ENCODE assay signal across 35 cellular contexts in the genomic region with DNA sequence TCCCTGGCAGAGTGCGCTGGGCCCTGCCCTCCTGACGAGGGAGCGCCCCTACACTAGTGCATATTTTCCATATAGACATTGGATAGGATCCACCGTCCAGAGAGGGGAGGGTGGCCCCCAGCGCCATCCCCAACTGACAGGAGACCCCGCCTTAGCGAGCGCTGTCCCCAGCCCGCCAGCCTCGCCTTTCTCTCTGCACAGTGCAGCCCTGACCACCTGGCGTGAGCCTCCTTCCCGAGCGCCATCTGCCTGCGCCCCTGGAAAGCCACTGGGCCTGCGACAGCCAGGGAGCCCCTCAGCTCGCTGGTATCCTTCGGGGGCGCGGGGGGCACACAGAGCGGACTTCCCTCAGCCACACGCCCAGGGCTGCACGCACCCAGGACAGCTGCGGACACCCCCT. TPM values are rescaled to one million over a fixed set of nuclear protein-coding genes. Genes with fewer than 3 reads are reported as not detected.
"Had no signal": no experiment of that assay in that cellular context is flagged by ENCODE, and none has a peak within 500 bp of the region (broad histone marks: within the 10 kb centered on the region; RNA-seq: fewer than 3 reads in every experiment).

No MANE protein-coding gene starts in this region.

- H3K36me3 ChIP-seq: adrenal gland, esophagus squamous epithelium, gastroesophageal sphincter had no signal

- ATAC-seq: activated naive CD8-positive, alpha-beta T cell treated with anti-CD3 and anti-CD28 coated beads, Interleukin-2, amount 50 U/mL, for 24 hours; body of pancreas; effector memory CD8-positive, alpha-beta T cell; gastroesophageal sphincter; T-helper 17 cell; WTC11 had no signal

- H3K27ac ChIP-seq: adrenal gland, body of pancreas, esophagus squamous epithelium, gastroesophageal sphincter, VCaP had no signal

- H3K36me3 Mint-ChIP-seq: activated naive CD4-positive, alpha-beta T cell treated with anti-CD3 and anti-CD28 coated beads, Interleukin-2, amount 50 U/mL, for 24 hours; activated naive CD8-positive, alpha-beta T cell treated with anti-CD3 and anti-CD28 coated beads for 36 hours; WTC11 had no signal

- H3K9me3 Mint-ChIP-seq: activated CD4-positive, alpha-beta memory T cell treated with anti-CD3 and anti-CD28 coated beads, Interleukin-2, amount 10 ng/mL, durations not matched to agents 7 days and 5 days; activated CD4-positive, alpha-beta T cell treated with anti-CD3 and anti-CD28 coated beads, Interleukin-2, amount 10 ng/mL, durations not matched to agents 7 days and 5 days; activated naive CD4-positive, alpha-beta T cell treated with anti-CD3 and anti-CD28 coated beads for 36 hours; activated naive CD4-positive, alpha-beta T cell treated with anti-CD3 and anti-CD28 coated beads, Interleukin-2, amount 50 U/mL, for 24 hours; activated naive CD8-positive, alpha-beta T cell treated with anti-CD3 and anti-CD28 coated beads for 36 hours; activated naive CD8-positive, alpha-beta T cell treated with anti-CD3 and anti-CD28 coated beads, Interleukin-2, amount 50 U/mL, for 24 hours; activated T-helper 1 cell treated with anti-CD3 and anti-CD28 coated beads, Interleukin-12 subunit alpha, Interleukin-12 subunit beta, Interleukin-2, Interleukin-4 antibody, amounts not matched to agents 30 ng/mL and 10 ng/mL and 1 ng/mL, durations not matched to agents 14 hours and 24 hours and 36 hours; activated T-helper 2 cell treated with anti-CD3 and anti-CD28 coated beads, Interferon-gamma antibody, Interleukin-2, Interleukin-4, amounts not matched to agents 10 μg/mL and 5 μg/mL and 100 μg/mL, durations not matched to agents 14 hours and 24 hours and 36 hours; effector memory CD8-positive, alpha-beta T cell; WTC11 had no signal

- DNase-seq: activated CD4-positive, alpha-beta memory T cell treated with anti-CD3 and anti-CD28 coated beads, Interleukin-2, amount 10 ng/mL, durations not matched to agents 7 days and 5 days; activated CD4-positive, alpha-beta T cell treated with anti-CD3 and anti-CD28 coated beads for 1 hour; activated CD4-positive, alpha-beta T cell treated with anti-CD3 and anti-CD28 coated beads for 4 hours; activated CD4-positive, alpha-beta T cell treated with anti-CD3 and anti-CD28 coated beads, Interleukin-2, amount 10 ng/mL, durations not matched to agents 7 days and 5 days; activated CD4-positive, alpha-beta T cell treated with anti-CD3 and anti-CD28 coated beads, Interleukin-2, amount 50 U/mL, for 4 hours; activated effector memory CD4-positive, alpha-beta T cell treated with anti-CD3 and anti-CD28 coated beads, Interleukin-2, amount 50 U/mL, for 16 hours; activated naive CD4-positive, alpha-beta T cell treated with anti-CD3 and anti-CD28 coated beads for 36 hours; activated naive CD8-positive, alpha-beta T cell treated with anti-CD3 and anti-CD28 coated beads for 36 hours; activated naive CD8-positive, alpha-beta T cell treated with anti-CD3 and anti-CD28 coated beads, Interleukin-2, amount 50 U/mL, for 24 hours; activated T-cell treated with anti-CD3 and anti-CD28 coated beads, Interleukin-2, amount 50 U/mL, for 1 hour; activated T-cell treated with anti-CD3 and anti-CD28 coated beads, Interleukin-2, amount 50 U/mL, for 48 hours; adrenal gland; amygdala; aorta; body of pancreas; caudate nucleus; cortex of kidney; dermis blood vessel endothelial cell; effector CD4-positive, alpha-beta T cell; effector memory CD8-positive, alpha-beta T cell; erythroblast; esophagus squamous epithelium; foreskin melanocyte; T-helper 1 cell; T-helper 17 cell had no signal

- H3K4me3 Mint-ChIP-seq: activated CD4-positive, alpha-beta memory T cell treated with anti-CD3 and anti-CD28 coated beads, Interleukin-2, amount 10 ng/mL, durations not matched to agents 7 days and 5 days; activated CD4-positive, alpha-beta T cell treated with anti-CD3 and anti-CD28 coated beads, Interleukin-2, amount 10 ng/mL, durations not matched to agents 7 days and 5 days; activated naive CD4-positive, alpha-beta T cell treated with anti-CD3 and anti-CD28 coated beads for 36 hours; activated naive CD4-positive, alpha-beta T cell treated with anti-CD3 and anti-CD28 coated beads, Interleukin-2, amount 50 U/mL, for 24 hours; activated naive CD8-positive, alpha-beta T cell treated with anti-CD3 and anti-CD28 coated beads for 36 hours; activated naive CD8-positive, alpha-beta T cell treated with anti-CD3 and anti-CD28 coated beads, Interleukin-2, amount 50 U/mL, for 24 hours; activated T-helper 1 cell treated with anti-CD3 and anti-CD28 coated beads, Interleukin-12 subunit alpha, Interleukin-12 subunit beta, Interleukin-2, Interleukin-4 antibody, amounts not matched to agents 30 ng/mL and 10 ng/mL and 1 ng/mL, durations not matched to agents 14 hours and 24 hours and 36 hours; effector memory CD8-positive, alpha-beta T cell; T-helper 17 cell; WTC11 had no signal

- H3K27ac Mint-ChIP-seq: activated CD4-positive, alpha-beta memory T cell treated with anti-CD3 and anti-CD28 coated beads, Interleukin-2, amount 10 ng/mL, durations not matched to agents 7 days and 5 days; activated CD4-positive, alpha-beta T cell treated with anti-CD3 and anti-CD28 coated beads, Interleukin-2, amount 10 ng/mL, durations not matched to agents 7 days and 5 days; activated naive CD4-positive, alpha-beta T cell treated with anti-CD3 and anti-CD28 coated beads for 36 hours; activated naive CD4-positive, alpha-beta T cell treated with anti-CD3 and anti-CD28 coated beads, Interleukin-2, amount 50 U/mL, for 24 hours; activated naive CD8-positive, alpha-beta T cell treated with anti-CD3 and anti-CD28 coated beads for 36 hours; activated naive CD8-positive, alpha-beta T cell treated with anti-CD3 and anti-CD28 coated beads, Interleukin-2, amount 50 U/mL, for 24 hours; activated T-helper 1 cell treated with anti-CD3 and anti-CD28 coated beads, Interleukin-12 subunit alpha, Interleukin-12 subunit beta, Interleukin-2, Interleukin-4 antibody, amounts not matched to agents 30 ng/mL and 10 ng/mL and 1 ng/mL, durations not matched to agents 14 hours and 24 hours and 36 hours; activated T-helper 2 cell treated with anti-CD3 and anti-CD28 coated beads, Interferon-gamma antibody, Interleukin-2, Interleukin-4, amounts not matched to agents 10 μg/mL and 5 μg/mL and 100 μg/mL, durations not matched to agents 14 hours and 24 hours and 36 hours; effector memory CD8-positive, alpha-beta T cell; T-helper 17 cell; WTC11 had no signal

- H3K4me3 ChIP-seq: adrenal gland, body of pancreas, esophagus squamous epithelium, gastroesophageal sphincter had no signal

- H3K4me1 ChIP-seq: adrenal gland, body of pancreas, esophagus squamous epithelium, gastroesophageal sphincter had no signal

- H3K9me3 ChIP-seq: adrenal gland, body of pancreas, esophagus squamous epithelium, gastroesophageal sphincter had no signal

- H3K27me3 ChIP-seq: adrenal gland, body of pancreas had no signal

- H3K4me1 Mint-ChIP-seq: activated CD4-positive, alpha-beta T cell treated with anti-CD3 and anti-CD28 coated beads, Interleukin-2, amount 10 ng/mL, durations not matched to agents 7 days and 5 days; activated naive CD4-positive, alpha-beta T cell treated with anti-CD3 and anti-CD28 coated beads, Interleukin-2, amount 50 U/mL, for 24 hours; T-helper 17 cell had no signal

- H3K27me3 Mint-ChIP-seq: activated CD4-positive, alpha-beta memory T cell treated with anti-CD3 and anti-CD28 coated beads, Interleukin-2, amount 10 ng/mL, durations not matched to agents 7 days and 5 days; activated CD4-positive, alpha-beta T cell treated with anti-CD3 and anti-CD28 coated beads, Interleukin-2, amount 10 ng/mL, durations not matched to agents 7 days and 5 days; activated naive CD4-positive, alpha-beta T cell treated with anti-CD3 and anti-CD28 coated beads, Interleukin-2, amount 50 U/mL, for 24 hours; activated naive CD8-positive, alpha-beta T cell treated with anti-CD3 and anti-CD28 coated beads for 36 hours; activated naive CD8-positive, alpha-beta T cell treated with anti-CD3 and anti-CD28 coated beads, Interleukin-2, amount 50 U/mL, for 24 hours; effector memory CD8-positive, alpha-beta T cell had no signal

RNA-seq across cellular contexts. Expression of a gene that starts 42.1 kb away (rescaled TPM):
- total RNA-seq: aorta, chondrocyte, dermis blood vessel endothelial cell, fibroblast of lung, fibroblast of villous mesenchyme, glomerular endothelial cell, T-helper 17 cell had no signal
- polyA plus RNA-seq: adrenal gland, fibroblast of lung had no signal
